ENCODE assay signal across 24 cellular contexts in the genomic region with DNA sequence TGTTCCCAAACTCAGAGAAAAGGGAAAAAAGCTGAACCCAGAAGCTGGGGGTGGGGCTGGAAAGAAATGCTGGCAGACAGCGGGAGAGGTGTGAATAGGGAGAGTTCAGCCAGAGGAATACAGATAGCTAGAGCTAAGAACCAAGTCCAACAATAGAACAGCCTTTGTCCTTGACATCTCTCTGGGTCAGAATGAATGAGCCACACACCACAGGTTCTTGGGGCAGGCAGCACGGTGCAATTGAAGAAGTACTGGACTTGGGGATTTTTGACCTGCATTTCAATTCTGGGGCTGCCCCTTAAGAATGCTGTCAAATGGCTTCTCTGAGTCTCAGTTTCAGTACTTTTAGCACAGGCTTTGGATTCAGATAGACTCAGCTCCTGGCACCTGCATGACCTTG. TPM values are rescaled to one million over a fixed set of nuclear protein-coding genes. Genes with fewer than 3 reads are reported as not detected.
DNase-seq lines count a peak whose midpoint lies in the region; ATAC-seq and TF ChIP-seq lines count a peak whose summit lies in the region.
"Had no signal": no experiment of that assay in that cellular context is flagged by ENCODE, and none has a peak within 500 bp of the region (broad histone marks: within the 10 kb centered on the region; RNA-seq: fewer than 3 reads in every experiment).

No MANE protein-coding gene starts in this region.

- peaks cover 24% of the 10 kb centered on the region for H3K9me3 ChIP-seq in OCI-LY3 (ENCODE audit: insufficient read depth, low read length)
- no peaks in the 10 kb centered on the region for H3K9me3 ChIP-seq in sigmoid colon
- H3K9me3 ChIP-seq: A549, Peyer's patch, thyroid gland had no signal

- H3K4me1 ChIP-seq in OCI-LY3 (ENCODE audit: low read length) (peaks cover 51% of the 10 kb centered on the region), sigmoid colon (no peaks in the 10 kb centered on the region)
- H3K4me1 ChIP-seq: A549, Peyer's patch, thyroid gland had no signal

- H2AFZ ChIP-seq in OCI-LY3 (ENCODE audit: low read depth, low read length) = no peak overlapping the region

- no peak overlapping the region for H3K4me3 Mint-ChIP-seq in activated naive CD8-positive, alpha-beta T cell treated with anti-CD3 and anti-CD28 coated beads, Interleukin-2, amount 50 U/mL, for 24 hours
- H3K4me3 Mint-ChIP-seq in activated naive CD8-positive, alpha-beta T cell treated with anti-CD3 and anti-CD28 coated beads for 36 hours = no peak overlapping the region
- H3K4me3 Mint-ChIP-seq: naive thymus-derived CD8-positive, alpha-beta T cell had no signal

- H3K27me3 ChIP-seq in OCI-LY3 (ENCODE audit: low read depth, low read length) (no peaks in the 10 kb centered on the region), sigmoid colon (no peaks in the 10 kb centered on the region)
- H3K27me3 ChIP-seq: BLaER1 treated with 17β-estradiol and CSF1 and Interleukin-3, amounts not matched to agents 10 nM and 100 nM; Peyer's patch; spleen; thyroid gland had no signal

- H3K9me3 Mint-ChIP-seq in activated naive CD8-positive, alpha-beta T cell treated with anti-CD3 and anti-CD28 coated beads, Interleukin-2, amount 50 U/mL, for 24 hours = no peaks in the 10 kb centered on the region
- H3K9me3 Mint-ChIP-seq in activated naive CD8-positive, alpha-beta T cell treated with anti-CD3 and anti-CD28 coated beads for 36 hours = peaks cover 2% of the 10 kb centered on the region

- H3K4me2 ChIP-seq in OCI-LY3 (ENCODE audit: low read length) = peak overlapping the region; percentile 71
- H3K4me2 ChIP-seq: A549; BLaER1 treated with 17β-estradiol and CSF1 and Interleukin-3, amounts not matched to agents 10 nM and 100 nM had no signal

- peak; percentile 74 for ATAC-seq in activated naive CD8-positive, alpha-beta T cell treated with anti-CD3 and anti-CD28 coated beads, Interleukin-2, amount 50 U/mL, for 24 hours
- ATAC-seq in left lobe of liver (peak; percentile 82), HG02840 (IDR thresholded peaks at IDR 0.05; ENCODE audit: low FRiP score, unreplicated experiment) (no peak)
- ATAC-seq: A549; naive thymus-derived CD8-positive, alpha-beta T cell; SK-N-SH treated with all-trans-retinoic acid at 6 μM for 48 hours had no signal

- TF ChIP-seq CTCF in OCI-LY3 (IDR thresholded peaks at IDR 0.05; ENCODE audit: low read depth, low read length) = no peak
- TF ChIP-seq CTCF in sigmoid colon (IDR thresholded peaks at IDR 0.05) = no peak

- no peak for TF ChIP-seq EP300 in sigmoid colon (IDR thresholded peaks at IDR 0.05)

- H3K27ac Mint-ChIP-seq in activated naive CD8-positive, alpha-beta T cell treated with anti-CD3 and anti-CD28 coated beads, Interleukin-2, amount 50 U/mL, for 24 hours = no peak overlapping the region
- no peak overlapping the region for H3K27ac Mint-ChIP-seq in activated naive CD8-positive, alpha-beta T cell treated with anti-CD3 and anti-CD28 coated beads for 36 hours
- H3K27ac Mint-ChIP-seq: naive thymus-derived CD8-positive, alpha-beta T cell; progenitor cell of endocrine pancreas had no signal

- no peak for DNase-seq in activated naive CD8-positive, alpha-beta T cell treated with anti-CD3 and anti-CD28 coated beads, Interleukin-2, amount 50 U/mL, for 24 hours
- DNase-seq in activated naive CD8-positive, alpha-beta T cell treated with anti-CD3 and anti-CD28 coated beads for 36 hours = no peak
- no peak for DNase-seq in left lobe of liver (ENCODE audit: low spot score)
- no peak for DNase-seq in NCI-H2171 (lab: John Stamatoyannopoulos, UW)
- no peak for DNase-seq in SK-N-DZ (ENCODE audit: low spot score)
- DNase-seq in sigmoid colon = no peak
- DNase-seq: activated effector memory CD4-positive, alpha-beta T cell treated with anti-CD3 and anti-CD28 coated beads, Interleukin-2, amount 50 U/mL, for 16 hours; naive thymus-derived CD8-positive, alpha-beta T cell; NCI-H82; Peyer's patch; spleen; T1000; thyroid gland had no signal

- no peaks in the 10 kb centered on the region for H3K27me3 Mint-ChIP-seq in activated naive CD8-positive, alpha-beta T cell treated with anti-CD3 and anti-CD28 coated beads, Interleukin-2, amount 50 U/mL, for 24 hours
- H3K27me3 Mint-ChIP-seq in activated naive CD8-positive, alpha-beta T cell treated with anti-CD3 and anti-CD28 coated beads for 36 hours = no peaks in the 10 kb centered on the region
- H3K27me3 Mint-ChIP-seq: naive thymus-derived CD8-positive, alpha-beta T cell had no signal

- H3K36me3 ChIP-seq in OCI-LY3 (replicated peaks; ENCODE audit: low read depth, low read length) (peaks cover 25% of the 10 kb centered on the region), sigmoid colon (no peaks in the 10 kb centered on the region)
- H3K36me3 ChIP-seq: Peyer's patch, spleen, thyroid gland had no signal

- no peak for TF ChIP-seq POLR2A in sigmoid colon (IDR thresholded peaks at IDR 0.05)

- H3K79me2 ChIP-seq in OCI-LY3 (ENCODE audit: low read length) = peaks cover 38% of the 10 kb centered on the region

- peaks cover 3% of the 10 kb centered on the region for H3K36me3 Mint-ChIP-seq in activated naive CD8-positive, alpha-beta T cell treated with anti-CD3 and anti-CD28 coated beads, Interleukin-2, amount 50 U/mL, for 24 hours (ENCODE audit: low read depth)
- peaks cover 6% of the 10 kb centered on the region for H3K36me3 Mint-ChIP-seq in activated naive CD8-positive, alpha-beta T cell treated with anti-CD3 and anti-CD28 coated beads for 36 hours

- intact Hi-C loops in sigmoid colon (cut with DNase I) = no loop called here

- peaks cover 26% of the 10 kb centered on the region for H3K4me1 Mint-ChIP-seq in activated naive CD8-positive, alpha-beta T cell treated with anti-CD3 and anti-CD28 coated beads, Interleukin-2, amount 50 U/mL, for 24 hours
- H3K4me1 Mint-ChIP-seq in activated naive CD8-positive, alpha-beta T cell treated with anti-CD3 and anti-CD28 coated beads for 36 hours = peaks cover 11% of the 10 kb centered on the region

- H3K27ac ChIP-seq in OCI-LY3 (ENCODE audit: low read length) = peak overlapping the region; percentile 84
- no peak overlapping the region for H3K27ac ChIP-seq in sigmoid colon
- H3K27ac ChIP-seq: A549; BLaER1 treated with 17β-estradiol and CSF1 and Interleukin-3, amounts not matched to agents 10 nM and 100 nM; Peyer's patch; spleen; thyroid gland had no signal

- 57 to 62% methylated on average over 2 of the region's 2 CpGs for WGBS in sigmoid colon, 2 donors

- peak overlapping the region; percentile 62 for H3K9ac ChIP-seq in OCI-LY3 (ENCODE audit: low read length)
- H3K9ac ChIP-seq: BLaER1 treated with 17β-estradiol and CSF1 and Interleukin-3, amounts not matched to agents 10 nM and 100 nM had no signal

- no peaks in the 10 kb centered on the region for H4K20me1 ChIP-seq in OCI-LY3 (ENCODE audit: insufficient read depth, low read length)
- H4K20me1 ChIP-seq: BLaER1 treated with 17β-estradiol and CSF1 and Interleukin-3, amounts not matched to agents 10 nM and 100 nM had no signal

- H3K4me3 ChIP-seq in OCI-LY3 (ENCODE audit: low read length) (peak overlapping the region; percentile 55), sigmoid colon (no peak overlapping the region)
- H3K4me3 ChIP-seq: A549; BLaER1 treated with 17β-estradiol and CSF1 and Interleukin-3, amounts not matched to agents 10 nM and 100 nM; Peyer's patch; spleen; thyroid gland had no signal

RNA-seq across cellular contexts. Expression of a gene that starts 13.4 kb away (rescaled TPM):
- total RNA-seq in activated naive CD8-positive, alpha-beta T cell treated with anti-CD3 and anti-CD28 coated beads for 36 hours = 10 to 100 TPM; 31.5 to 31.6 TPM
- total RNA-seq in left lobe of liver (4.5 TPM), sigmoid colon (10 to 100 TPM; 11.4 to 46.3 (median 14.8) TPM)
- polyA plus RNA-seq in SK-N-DZ (2014; cell fraction: cytosol; rRNA removed) = 8.5 and 9.3 TPM in 2 replicates
- polyA plus RNA-seq in SK-N-DZ (2014; cell fraction: nucleus; rRNA removed) = 14.0 and 28.6 TPM in 2 replicates
- polyA plus RNA-seq in sigmoid colon = 1 to 10 TPM; 1.8 to 7.9 (median 2.3) TPM

RNA-seq across cellular contexts. Expression of a gene that starts 23.5 kb away (rescaled TPM):
- total RNA-seq in activated naive CD8-positive, alpha-beta T cell treated with anti-CD3 and anti-CD28 coated beads for 36 hours = under 1 TPM; 0.20 to 0.25 TPM
- total RNA-seq in left lobe of liver (0.13 TPM), sigmoid colon (under 1 TPM in 1 of 4 donors, not detected in 3; 0.36 TPM)
- polyA plus RNA-seq in SK-N-DZ (2014; cell fraction: cytosol; rRNA removed) = not detected in 2 replicates
- not detected in 2 replicates for polyA plus RNA-seq in SK-N-DZ (2014; cell fraction: nucleus; rRNA removed)
- polyA plus RNA-seq in sigmoid colon = under 1 TPM in 1 of 3 donors, not detected in 2; 0.19 TPM
- total RNA-seq: chondrocyte, fibroblast of lung, H4, HT1080, LHCN-M2, Peyer's patch, progenitor cell of endocrine pancreas had no signal
- polyA plus RNA-seq: A549, fibroblast of lung had no signal

RNA-seq across cellular contexts. Expression of a gene that starts 51.1 kb away (rescaled TPM):
- total RNA-seq in activated naive CD8-positive, alpha-beta T cell treated with anti-CD3 and anti-CD28 coated beads for 36 hours = 10 to 100 TPM; 31.0 to 31.7 TPM
- total RNA-seq in left lobe of liver (20.7 TPM), sigmoid colon (10 to 100 TPM; 19.8 to 28.5 (median 23.2) TPM)
- polyA plus RNA-seq in SK-N-DZ (2014; cell fraction: cytosol; rRNA removed) = 7.1 and 8.1 TPM in 2 replicates
- polyA plus RNA-seq in SK-N-DZ (2014; cell fraction: nucleus; rRNA removed) = 2.1 and 3.7 TPM in 2 replicates
- 10 to 100 TPM in 1 of 3 donors, 1 to 10 TPM in 2; 6.9 to 18.1 (median 8.4) TPM for polyA plus RNA-seq in sigmoid colon
